8 cellular contexts compared by ENCODE assay signal in the genomic region with DNA sequence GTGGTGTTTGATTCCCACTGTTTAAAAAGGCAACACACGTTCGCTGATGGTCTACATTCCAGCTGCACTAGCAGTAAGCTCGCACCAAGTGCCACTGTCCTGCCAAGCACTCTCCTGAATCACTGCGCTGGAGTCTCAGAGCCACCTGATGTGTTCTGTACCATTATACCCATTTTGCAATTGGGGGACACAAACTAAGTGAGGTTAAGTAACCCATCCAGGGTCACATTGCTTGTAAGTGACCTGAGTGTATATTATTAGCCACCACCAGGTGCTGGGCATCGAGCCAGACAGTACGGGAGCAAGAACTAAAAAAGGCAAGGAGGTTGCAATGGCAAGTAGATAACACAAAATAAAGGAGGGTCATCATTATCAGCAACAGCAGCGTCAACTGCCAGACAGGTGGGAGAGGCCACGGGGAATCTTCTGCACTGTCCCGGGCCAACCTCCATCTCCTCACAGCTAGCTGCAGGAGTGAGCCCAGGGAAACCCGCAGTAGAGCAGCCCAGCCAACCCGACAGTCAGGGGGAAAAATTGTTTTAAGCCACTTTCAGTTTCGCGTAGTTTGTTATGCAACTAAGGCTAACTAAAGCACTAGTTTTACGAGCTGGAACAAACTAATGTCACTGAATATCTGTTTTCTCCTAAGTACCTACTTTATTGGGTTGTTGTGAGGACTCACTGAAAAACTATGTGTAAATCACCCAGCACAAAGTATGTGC. TPM values are rescaled to one million over a fixed set of nuclear protein-coding genes. Genes with fewer than 3 reads are reported as not detected.
DNase-seq lines count a peak whose midpoint lies in the region; ATAC-seq, FAIRE-seq and TF ChIP-seq lines count a peak whose summit lies in the region.

No MANE protein-coding gene starts in this region.

- TF ChIP-seq EP300 in suprapubic skin (IDR thresholded peaks at IDR 0.05), result no peak

- peak overlapping the region; percentile 91 for H3K4me2 ChIP-seq in keratinocyte (ENCODE audit: control insufficient read depth, extremely low read depth, insufficient read depth, low read depth, low read length)

- dilution Hi-C loops in keratinocyte (cut with MboI; ENCODE audit: extremely low pct_ligation_motif_present, low sequenced_read_pairs), result no loop called here

- H3K79me2 ChIP-seq in keratinocyte (ENCODE audit: control insufficient read depth, insufficient read depth, low read length), result no peaks in the 10 kb centered on the region

- ATAC-seq in HG03439 (IDR thresholded peaks at IDR 0.05; ENCODE audit: unreplicated experiment) (no peak), HG02798 (IDR thresholded peaks at IDR 0.05; ENCODE audit: poor library complexity, unreplicated experiment) (no peak)

- TF ChIP-seq POLR2A in suprapubic skin (IDR thresholded peaks at IDR 0.05), result no peak

- H3K4me1 ChIP-seq in keratinocyte (ENCODE audit: control insufficient read depth, extremely low read depth, insufficient read depth, low read length) (peaks cover 12% of the 10 kb centered on the region), suprapubic skin (peaks cover 18% of the 10 kb centered on the region)

- H3K9me1 ChIP-seq in keratinocyte (ENCODE audit: control insufficient read depth, extremely low read depth, insufficient read depth, low read length), result no peaks in the 10 kb centered on the region

- H4K20me1 ChIP-seq in keratinocyte (ENCODE audit: control insufficient read depth, extremely low read depth, insufficient read depth, low read length), result no peaks in the 10 kb centered on the region

- H3K4me3 ChIP-seq in SK-N-MC (peak overlapping the region; percentile 92), keratinocyte (ENCODE audit: control insufficient read depth in 2 of 3, extremely low read depth in 1 of 3, insufficient read depth in 2 of 3, low read depth in 1 of 3, low read length in 3 of 3) (no peak overlapping the region), suprapubic skin (peak overlapping the region; percentile 49)

- FAIRE-seq in keratinocyte (lab: Jason Lieb, UNC), result peak; percentile 44

- no peak overlapping the region for H2AFZ ChIP-seq in keratinocyte (ENCODE audit: control insufficient read depth, low read length)

- H3K9me3 ChIP-seq in SK-N-MC (ENCODE audit: low read depth, low read length), result no peaks in the 10 kb centered on the region
- H3K9me3 ChIP-seq in keratinocyte (ENCODE audit: control insufficient read depth, low read depth, low read length), result no peaks in the 10 kb centered on the region
- H3K9me3 ChIP-seq in suprapubic skin, result no peaks in the 10 kb centered on the region

- H3K27me3 ChIP-seq in keratinocyte (ENCODE audit: control insufficient read depth, extremely low read depth, insufficient read depth, low read length), result peaks cover 17% of the 10 kb centered on the region
- peaks cover 37% of the 10 kb centered on the region for H3K27me3 ChIP-seq in suprapubic skin

- TF ChIP-seq CTCF in keratinocyte (optimal IDR thresholded peaks at IDR 0.05 in 1 of 3, IDR thresholded peaks at IDR 0.05 in 1 of 3, conservative IDR thresholded peaks at IDR 0.05 in 1 of 3; ENCODE audit: extremely low read depth in 1 of 3, insufficient read depth in 2 of 3, low read length in 3 of 3), result no peak
- TF ChIP-seq CTCF in suprapubic skin (IDR thresholded peaks at IDR 0.05), result no peak

- DNase-seq in M059J (ENCODE audit: low read depth), result peak; percentile 34
- DNase-seq in SK-N-MC (ENCODE audit: low read depth, low spot score), result no peak
- no peak for DNase-seq in keratinocyte (ENCODE audit: low read depth, low spot score)
- DNase-seq in suprapubic skin (ENCODE audit: low spot score in 2 of 2), result no peak
- DNase-seq in activated gamma-delta T cell (lab: John Stamatoyannopoulos, UW), result no peak
- no peak for DNase-seq in stimulated activated CD4-positive, alpha-beta T cell treated with anti-CD3 and anti-CD28 coated beads, Interleukin-15, amount 100 ng/mL, for 24 hours

- H3K27ac ChIP-seq in SK-N-MC, result peak overlapping the region; percentile 14; the same call in 1 of the 2 replicates
- H3K27ac ChIP-seq in keratinocyte (ENCODE audit: control insufficient read depth, insufficient read depth, low read length), result no peak overlapping the region
- no peak overlapping the region for H3K27ac ChIP-seq in suprapubic skin

- peak overlapping the region; percentile 86 for H3K9ac ChIP-seq in SK-N-MC (ENCODE audit: insufficient read length)
- H3K9ac ChIP-seq in keratinocyte (ENCODE audit: control insufficient read depth, extremely low read depth, insufficient read depth, low read length), result no peak overlapping the region

- H3K36me3 ChIP-seq in SK-N-MC (ENCODE audit: insufficient read depth, low read length) (peaks cover 31% of the 10 kb centered on the region), keratinocyte (ENCODE audit: control insufficient read depth in 2 of 2, extremely low read depth in 1 of 2, insufficient read depth in 2 of 2, low read length in 2 of 2) (no peaks in the 10 kb centered on the region), suprapubic skin (no peaks in the 10 kb centered on the region)

- WGBS in suprapubic skin, result 61% methylated on average over 14 of the region's 14 CpGs

RNA-seq across cellular contexts. Expression of a gene that starts 0.7 kb away (rescaled TPM):
- 0.49 and 0.64 TPM in 2 replicates for total RNA-seq in M059J (2014; rRNA removed; shearing (Covaris generic))
- 2.4 to 9.8 TPM (median 7.8 TPM) in 3 replicates for polyA plus RNA-seq in keratinocyte
- polyA plus RNA-seq in keratinocyte (2011; ENCODE audit: low read depth), result 2.7 TPM
- 2.1 and 3.4 TPM in 2 replicates for polyA plus RNA-seq in keratinocyte (2011; cell fraction: cytosol; rRNA removed)
- 5.1 and 5.6 TPM in 2 replicates for polyA plus RNA-seq in keratinocyte (2011; cell fraction: nucleus; rRNA removed)
- 1.1 and 2.9 TPM in 2 replicates for polyA plus RNA-seq in keratinocyte (2012; ENCODE audit: low replicate concordance)
- polyA minus RNA-seq in keratinocyte, result 0.72 to 11.0 TPM (median 7.6 TPM) in 3 replicates
- 4.8 TPM for polyA minus RNA-seq in keratinocyte (2011; cell fraction: cytosol; rRNA and poly(A)+ RNA removed)
- 2.7 and 7.0 TPM in 2 replicates for polyA minus RNA-seq in keratinocyte (2011; cell fraction: nucleus; rRNA and poly(A)+ RNA removed)
- 10 to 100 TPM in 2 of 4 donors, 1 to 10 TPM in 2; 8.1 to 17.1 (median 10.1) TPM for total RNA-seq in suprapubic skin

RNA-seq across cellular contexts. Expression of a gene that starts 47.5 kb away (rescaled TPM):
- not detected in 2 replicates for total RNA-seq in M059J (2014; rRNA removed; shearing (Covaris generic))
- polyA plus RNA-seq in keratinocyte, result 1.3 to 1.8 TPM (median 1.6 TPM) in 3 replicates
- polyA plus RNA-seq in keratinocyte (2011; ENCODE audit: low read depth), result 1.4 TPM
- polyA plus RNA-seq in keratinocyte (2011; cell fraction: cytosol; rRNA removed), result 1.4 and 2.4 TPM in 2 replicates
- polyA plus RNA-seq in keratinocyte (2011; cell fraction: nucleus; rRNA removed), result 1.4 and 1.9 TPM in 2 replicates
- 0.48 and 0.87 TPM in 2 replicates for polyA plus RNA-seq in keratinocyte (2012; ENCODE audit: low replicate concordance)
- 1.7 to 2.2 TPM in 2 of 3 replicates, not detected in the other for polyA minus RNA-seq in keratinocyte
- polyA minus RNA-seq in keratinocyte (2011; cell fraction: cytosol; rRNA and poly(A)+ RNA removed), result 4.6 TPM
- 0.74 and 3.1 TPM in 2 replicates for polyA minus RNA-seq in keratinocyte (2011; cell fraction: nucleus; rRNA and poly(A)+ RNA removed)
- 1 to 10 TPM; 3.3 to 9.6 (median 6.2) TPM for total RNA-seq in suprapubic skin

Comparison
In these comparisons a context has a peak if more than half of its experiments do, and no peak if none do; other contexts are left out.
1. H3K4me3 ChIP-seq: peak in SK-N-MC (single experiment) and suprapubic skin (single experiment); none in keratinocyte (0 of 3).